Comparison of ENCODE assay signal across 8 cellular contexts in genomic region chr2:3575534-3576324, GRCh38. TPM values are rescaled to one million over a fixed set of nuclear protein-coding genes. Genes with fewer than 3 reads are reported as not detected.
DNase-seq lines count a peak whose midpoint lies in the region; ATAC-seq, FAIRE-seq and TF ChIP-seq lines count a peak whose summit lies in the region.

No MANE protein-coding gene starts in this region.

- no peaks in the 10 kb centered on the region for H3K9me3 ChIP-seq in SJSA1 (replicated peaks)
- H3K9me3 ChIP-seq in K562 (replicated peaks; ENCODE audit: control insufficient read depth, insufficient read depth, low read depth, low read length) = peaks cover 3% of the 10 kb centered on the region; the same call in 1 of the 2 replicates

- peaks cover 45% of the 10 kb centered on the region for H4K20me1 ChIP-seq in K562 (replicated peaks; ENCODE audit: control insufficient read depth, insufficient read depth, low read length)

- H3K4me2 ChIP-seq in K562 (ENCODE audit: insufficient read depth, low read length) = peak overlapping the region; percentile 99

- H3K27me3 ChIP-seq in SJSA1 (replicated peaks) = no peaks in the 10 kb centered on the region
- no peaks in the 10 kb centered on the region for H3K27me3 ChIP-seq in K562 (ENCODE audit: control insufficient read depth in 2 of 2, insufficient read depth in 2 of 2, low read length in 2 of 2)
- H3K27me3 ChIP-seq in layer of hippocampus (ENCODE audit: control insufficient read depth, insufficient read depth, low read length) = no peaks in the 10 kb centered on the region

- H3K4me3 ChIP-seq in SJSA1 (peak overlapping the region; percentile 55), K562 (peak overlapping the region; percentile 98)

- H3K9ac ChIP-seq in K562 (ENCODE audit: insufficient read depth in 1 of 2, low read depth in 2 of 2, low read length in 2 of 2) = peak overlapping the region; percentile 97 to 99

- CTCF ChIA-PET in K562 (lab: Yijun Ruan, JAX; ENCODE audit: low intra/inter-chr PET ratio) = interaction anchor here (0.6 kb wide), 1 partner anchor 684 kb away, joined by 3 read pairs; no protein-coding TSS in a partner anchor

- no peaks in the 10 kb centered on the region for H3K9me1 ChIP-seq in K562 (ENCODE audit: control insufficient read depth, insufficient read depth, low read length)

- H2AFZ ChIP-seq in K562 (ENCODE audit: low read depth, low read length) = no peak overlapping the region; the same call in 1 of the 2 replicates

- 0 out of 4 replicates have a peak, but pooled peaks of 1 of the 2 experiments have one; percentile 3 for TF ChIP-seq RAD21 in K562 (CRISPR knock-in tag; conservative IDR thresholded peaks at IDR 0.05 in 1 of 2, IDR thresholded peaks at IDR 0.05 in 1 of 2)

- POLR2A ChIA-PET in K562 (lab: Yijun Ruan, JAX) = interaction anchor here (1.1 to 2.3 kb wide), 5 partner anchors 9 to 34 kb away, joined by 3 to 16 read pairs (median 6); no protein-coding TSS in a partner anchor

- no TSS peak for BruUV-seq in K562 (replicated peaks; lab: Mats Ljungman, UMichigan)

- H3K4me1 ChIP-seq in SJSA1 (replicated peaks) (peaks cover 22% of the 10 kb centered on the region), K562 (replicated peaks in 1 of 2; ENCODE audit: control insufficient read depth in 2 of 2, insufficient read depth in 2 of 2, low read length in 2 of 2) (peaks cover 14% of the 10 kb centered on the region in 2 experiments)

- no peak for FAIRE-seq in K562 (lab: Jason Lieb, UNC)

- no peak for TF ChIP-seq CTCF in K562 (IDR thresholded peaks at IDR 0.05 in 2 of 3, conservative IDR thresholded peaks at IDR 0.05 in 1 of 3; ENCODE audit: insufficient read depth in 2 of 3, low read depth in 1 of 3, low read length in 3 of 3)

- in situ Hi-C loops in K562 (cut with MboI) = no loop called here

- H3K27ac ChIP-seq in SJSA1 = peak overlapping the region; percentile 85
- peak overlapping the region; percentile 86 for H3K27ac ChIP-seq in K562 (ENCODE audit: extremely low read depth, low read depth, low read length)
- H3K27ac ChIP-seq in layer of hippocampus (ENCODE audit: low read depth, low read length) = peak overlapping the region; percentile 86

- ATAC-seq in GM18858 (IDR thresholded peaks at IDR 0.05; ENCODE audit: unreplicated experiment) = peak; percentile 16
- peak; percentile 17 for ATAC-seq in HG02870 (IDR thresholded peaks at IDR 0.05; ENCODE audit: unreplicated experiment)
- peak; percentile 63 for ATAC-seq in K562

- H3K36me3 ChIP-seq in SJSA1 = peaks cover 54% of the 10 kb centered on the region
- peaks cover 51% of the 10 kb centered on the region for H3K36me3 ChIP-seq in K562 (ENCODE audit: control insufficient read depth, insufficient read depth, low read length)

- TF ChIP-seq POLR2A in K562 (conservative IDR thresholded peaks at IDR 0.05) = no peak

- peaks cover 52% of the 10 kb centered on the region for H3K79me2 ChIP-seq in K562 (ENCODE audit: control insufficient read depth, insufficient read depth, low read length)

- 0% methylated on average over 24 of the region's 54 CpGs for WGBS in K562 (ENCODE audit: insufficient coverage, low coverage, missing lambda C conversion rate)

- DNase-seq in SJSA1 (ENCODE audit: low read depth in 1 of 2, low spot score in 2 of 2) (peak in 1 of 2 experiments; percentile 35), K562 (ENCODE audit: extremely low read depth in 1 of 4, low spot score in 3 of 4) (peak; percentile 29 to 82 (median 62)), NCI-H1417 (lab: John Stamatoyannopoulos, UW) (no peak), COR-L47 (lab: John Stamatoyannopoulos, UW) (no peak)
- peak; percentile 17 for DNase-seq in stimulated activated CD8-positive, alpha-beta memory T cell treated with anti-CD3 and anti-CD28 coated beads, Interleukin-15, amount 100 ng/mL, for 24 hours (ENCODE audit: low read depth)

- no peak for TF ChIP-seq EP300 in K562 (IDR thresholded peaks at IDR 0.05; ENCODE audit: low read length)

- intact Hi-C loops in K562 (cut with micrococcal nuclease) = loop anchor here (1.0 to 5.0 kb wide), 4 partner anchors 17 to 197 kb away; partner anchors contain the start of genes ADI1, RNASEH1 and TRAPPC12

RNA-seq across cellular contexts. Expression of gene RPS7, which starts 0.7 kb away (rescaled TPM):
- 2,552 and 3,656 TPM in 2 replicates for total RNA-seq in SJSA1 (2014; rRNA removed; shearing (Covaris generic))
- total RNA-seq in K562 (2011; cell fraction: chromatin; rRNA removed; ENCODE audit: low replicate concordance) = 147 and 178 TPM in 2 replicates
- total RNA-seq in K562 (2011; cell fraction: nucleolus; rRNA removed) = 248 and 275 TPM in 2 replicates
- total RNA-seq in K562 (2011; cell fraction: nucleoplasm; rRNA removed) = 393 and 713 TPM in 2 replicates
- total RNA-seq in K562 (2014; rRNA removed) (2,103 and 2,507 TPM in 2 replicates), K562 (2014; rRNA removed; fragmentation: Illumina TruSeq; extraction: Trizol) (3,088 and 3,235 TPM in 2 replicates), K562 (2015; rRNA removed; fragmentation: Illumina TruSeq; extraction: Trizol) (4,033 and 4,169 TPM in 2 replicates), K562 (2021) (2,201 and 2,441 TPM in 2 replicates)
- polyA plus RNA-seq in K562 (2011; rRNA removed) (2,427 and 2,760 TPM in 2 replicates), K562 (2014; fragmentation: Illumina TruSeq; extraction: Trizol) (2,675 and 2,931 TPM in 2 replicates), K562 (2014; fragmentation: Nextera tagmentation; extraction: Ambion mirVana) (1,000 to 10,000 TPM; 2,718 to 3,051 TPM), K562 (2014; rRNA removed) (2,676 and 2,779 TPM in 2 replicates)
- polyA plus RNA-seq in K562 (2011; cell fraction: cytosol; rRNA removed) = 843 and 1,466 TPM in 2 replicates
- 522 and 963 TPM in 2 replicates for polyA plus RNA-seq in K562 (2011; cell fraction: nucleus; rRNA removed)
- polyA plus RNA-seq in K562 (2012) = 1,908 and 2,807 TPM in 2 replicates
- 462 and 473 TPM in 2 replicates for polyA minus RNA-seq in K562 (2011; rRNA and poly(A)+ RNA removed)
- 394 and 466 TPM in 2 replicates for polyA minus RNA-seq in K562 (2011; cell fraction: cytosol; rRNA and poly(A)+ RNA removed)
- 97.9 and 170 TPM in 2 replicates for polyA minus RNA-seq in K562 (2011; cell fraction: nucleus; rRNA and poly(A)+ RNA removed)

RNA-seq across cellular contexts. Expression of gene RNASEH1, which starts 17.6 kb away (rescaled TPM):
- 53.0 and 57.8 TPM in 2 replicates for total RNA-seq in SJSA1 (2014; rRNA removed; shearing (Covaris generic))
- total RNA-seq in K562 (2011; cell fraction: chromatin; rRNA removed; ENCODE audit: low replicate concordance) = 18.2 and 25.1 TPM in 2 replicates
- total RNA-seq in K562 (2011; cell fraction: nucleolus; rRNA removed) = 21.2 and 21.8 TPM in 2 replicates
- total RNA-seq in K562 (2011; cell fraction: nucleoplasm; rRNA removed) = 16.9 and 21.5 TPM in 2 replicates
- total RNA-seq in K562 (2014; rRNA removed) = 46.5 and 46.8 TPM in 2 replicates
- 40.8 and 42.8 TPM in 2 replicates for total RNA-seq in K562 (2014; rRNA removed; fragmentation: Illumina TruSeq; extraction: Trizol)
- total RNA-seq in K562 (2015; rRNA removed; fragmentation: Illumina TruSeq; extraction: Trizol) = 47.1 and 47.5 TPM in 2 replicates
- 44.1 and 45.6 TPM in 2 replicates for total RNA-seq in K562 (2021)
- polyA plus RNA-seq in K562 (2011; rRNA removed) = 21.7 and 25.7 TPM in 2 replicates
- polyA plus RNA-seq in K562 (2011; cell fraction: cytosol; rRNA removed) = 13.4 and 16.5 TPM in 2 replicates
- 19.4 and 20.6 TPM in 2 replicates for polyA plus RNA-seq in K562 (2011; cell fraction: nucleus; rRNA removed)
- 19.1 and 35.8 TPM in 2 replicates for polyA plus RNA-seq in K562 (2012)
- 34.7 and 35.3 TPM in 2 replicates for polyA plus RNA-seq in K562 (2014; fragmentation: Illumina TruSeq; extraction: Trizol)
- 10 to 100 TPM; 27.5 to 32.7 TPM for polyA plus RNA-seq in K562 (2014; fragmentation: Nextera tagmentation; extraction: Ambion mirVana)
- polyA plus RNA-seq in K562 (2014; rRNA removed) = 46.8 and 47.9 TPM in 2 replicates
- 20.3 and 20.5 TPM in 2 replicates for polyA minus RNA-seq in K562 (2011; rRNA and poly(A)+ RNA removed)
- 14.8 and 18.3 TPM in 2 replicates for polyA minus RNA-seq in K562 (2011; cell fraction: cytosol; rRNA and poly(A)+ RNA removed)
- polyA minus RNA-seq in K562 (2011; cell fraction: nucleus; rRNA and poly(A)+ RNA removed) = 14.9 and 20.8 TPM in 2 replicates

RNA-seq across cellular contexts. Expression of gene COLEC11, which starts 19.2 kb away (rescaled TPM):
- total RNA-seq in SJSA1 (2014; rRNA removed; shearing (Covaris generic)) = not detected in 2 replicates
- total RNA-seq in K562 (2011; cell fraction: chromatin; rRNA removed; ENCODE audit: low replicate concordance) = 2.0 and 3.4 TPM in 2 replicates
- 3.3 and 3.7 TPM in 2 replicates for total RNA-seq in K562 (2011; cell fraction: nucleolus; rRNA removed)
- total RNA-seq in K562 (2011; cell fraction: nucleoplasm; rRNA removed) = 3.4 and 3.7 TPM in 2 replicates
- total RNA-seq in K562 (2014; rRNA removed) (2.9 and 5.4 TPM in 2 replicates), K562 (2014; rRNA removed; fragmentation: Illumina TruSeq; extraction: Trizol) (0.67 and 0.98 TPM in 2 replicates), K562 (2015; rRNA removed; fragmentation: Illumina TruSeq; extraction: Trizol) (2.0 and 2.6 TPM in 2 replicates), K562 (2021) (2.9 and 4.3 TPM in 2 replicates)
- polyA plus RNA-seq in K562 (2011; rRNA removed) (0.93 and 1.6 TPM in 2 replicates), K562 (2014; fragmentation: Illumina TruSeq; extraction: Trizol) (1.8 and 3.2 TPM in 2 replicates), K562 (2014; fragmentation: Nextera tagmentation; extraction: Ambion mirVana) (under 1 TPM; 0.32 to 0.73 TPM), K562 (2014; rRNA removed) (3.3 and 4.3 TPM in 2 replicates)
- 1.6 and 4.7 TPM in 2 replicates for polyA plus RNA-seq in K562 (2011; cell fraction: cytosol; rRNA removed)
- polyA plus RNA-seq in K562 (2011; cell fraction: nucleus; rRNA removed) = 0.69 and 1.5 TPM in 2 replicates
- polyA plus RNA-seq in K562 (2012) = 3.8 and 6.7 TPM in 2 replicates
- polyA minus RNA-seq in K562 (2011; rRNA and poly(A)+ RNA removed) = 0.63 and 1.2 TPM in 2 replicates
- polyA minus RNA-seq in K562 (2011; cell fraction: cytosol; rRNA and poly(A)+ RNA removed) = not detected in 2 replicates
- polyA minus RNA-seq in K562 (2011; cell fraction: nucleus; rRNA and poly(A)+ RNA removed) = 0.54 and 0.78 TPM in 2 replicates

RNA-seq across cellular contexts. Expression of gene ADI1, which starts 56.4 kb away (rescaled TPM):
- 78.2 and 82.7 TPM in 2 replicates for total RNA-seq in SJSA1 (2014; rRNA removed; shearing (Covaris generic))
- 8.2 and 11.8 TPM in 2 replicates for total RNA-seq in K562 (2011; cell fraction: chromatin; rRNA removed; ENCODE audit: low replicate concordance)
- total RNA-seq in K562 (2011; cell fraction: nucleolus; rRNA removed) = 5.8 and 8.0 TPM in 2 replicates
- total RNA-seq in K562 (2011; cell fraction: nucleoplasm; rRNA removed) = 12.0 and 24.3 TPM in 2 replicates
- total RNA-seq in K562 (2014; rRNA removed) (26.7 and 29.2 TPM in 2 replicates), K562 (2014; rRNA removed; fragmentation: Illumina TruSeq; extraction: Trizol) (25.7 and 27.1 TPM in 2 replicates), K562 (2015; rRNA removed; fragmentation: Illumina TruSeq; extraction: Trizol) (48.0 and 51.0 TPM in 2 replicates), K562 (2021) (31.6 and 34.7 TPM in 2 replicates)
- polyA plus RNA-seq in K562 (2011; rRNA removed) (17.6 and 23.6 TPM in 2 replicates), K562 (2014; fragmentation: Illumina TruSeq; extraction: Trizol) (31.4 and 33.7 TPM in 2 replicates), K562 (2014; fragmentation: Nextera tagmentation; extraction: Ambion mirVana) (1 to 10 TPM; 6.1 to 6.6 TPM), K562 (2014; rRNA removed) (20.6 and 21.6 TPM in 2 replicates)
- 12.7 and 15.2 TPM in 2 replicates for polyA plus RNA-seq in K562 (2011; cell fraction: cytosol; rRNA removed)
- 11.6 and 15.2 TPM in 2 replicates for polyA plus RNA-seq in K562 (2011; cell fraction: nucleus; rRNA removed)
- 33.2 and 37.1 TPM in 2 replicates for polyA plus RNA-seq in K562 (2012)
- 18.8 and 22.8 TPM in 2 replicates for polyA minus RNA-seq in K562 (2011; rRNA and poly(A)+ RNA removed)
- 12.2 and 12.5 TPM in 2 replicates for polyA minus RNA-seq in K562 (2011; cell fraction: cytosol; rRNA and poly(A)+ RNA removed)
- 4.2 and 7.2 TPM in 2 replicates for polyA minus RNA-seq in K562 (2011; cell fraction: nucleus; rRNA and poly(A)+ RNA removed)

Comparison
In these comparisons a context has a peak if more than half of its experiments do, and no peak if none do; other contexts are left out.
1. DNase-seq: peak in K562 (4 of 4) and stimulated activated CD8-positive, alpha-beta memory T cell treated with anti-CD3 and anti-CD28 coated beads, Interleukin-15, amount 100 ng/mL, for 24 hours (single experiment); none in NCI-H1417 (0 of 3) and COR-L47 (single experiment).
2. Peak in every context shown above with its lines, with median percentiles within 50 percentile points of each other: ATAC-seq and H3K27ac ChIP-seq.